ENCODE assay signal across 7 cellular contexts in the genomic region with DNA sequence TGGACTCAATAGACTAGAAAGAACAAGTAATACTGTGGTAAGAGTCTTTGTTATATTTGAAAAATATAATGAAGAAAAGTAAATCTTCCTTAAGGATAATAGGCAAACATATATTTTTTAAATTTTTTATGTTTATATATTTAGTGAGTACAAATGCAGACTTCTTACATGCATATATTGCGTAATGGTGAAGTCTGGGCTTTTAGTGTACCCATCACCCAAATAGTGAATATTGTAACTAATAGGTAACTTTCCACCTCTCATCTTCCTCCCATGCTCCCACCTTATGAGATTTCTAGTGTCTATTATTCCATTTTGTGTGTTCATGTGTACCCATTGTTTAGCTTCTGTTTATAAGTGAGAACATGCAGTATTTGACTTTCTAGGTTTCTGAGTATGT.
"Had no signal": no experiment of that assay in that cellular context is flagged by ENCODE, and none has a peak within 500 bp of the region (broad histone marks: within the 10 kb centered on the region; RNA-seq: fewer than 3 reads in every experiment).

No MANE protein-coding gene starts in this region.

- H3K9ac ChIP-seq: KMS-11 had no signal

- H3K27ac ChIP-seq: HL-60, KMS-11 had no signal

- H3K4me2 ChIP-seq: KMS-11 had no signal

- FAIRE-seq: HTR-8/SVneo, K562 had no signal

- H3K4me3 ChIP-seq: K562 had no signal

- DNase-seq: Karpas-422, KBM-7, KG1 had no signal

- ATAC-seq: K562 had no signal
